30 cellular contexts compared by ENCODE assay signal in genomic region chr11:17730137-17730536, GRCh38. TPM values are rescaled to one million over a fixed set of nuclear protein-coding genes. Genes with fewer than 3 reads are reported as not detected.
"Had no signal": no experiment of that assay in that cellular context is flagged by ENCODE, and none has a peak within 500 bp of the region (broad histone marks: within the 10 kb centered on the region; RNA-seq: fewer than 3 reads in every experiment).

No MANE protein-coding gene starts in this region.

- H3K27me3 ChIP-seq: right atrium auricular region, thyroid gland had no signal

- H3K4me3 ChIP-seq: coronary artery, esophagus muscularis mucosa, gastroesophageal sphincter, heart left ventricle, hepatocyte, lower lobe of right lung, prostate gland, right atrium auricular region, stomach, thyroid gland had no signal

- H3K36me3 ChIP-seq: esophagus muscularis mucosa, gastroesophageal sphincter, heart left ventricle, lower lobe of right lung, prostate gland, right atrium auricular region, stomach, thyroid gland had no signal

- H3K4me2 ChIP-seq: hepatocyte had no signal

- DNase-seq: effector memory CD4-positive, alpha-beta T cell; heart left ventricle; left ventricle myocardium superior; lower lobe of right lung; stimulated activated CD4-positive, alpha-beta T cell treated with anti-CD3 and anti-CD28 coated beads, Interleukin-4, amount 100 ng/mL, for 24 hours; stimulated activated naive CD4-positive, alpha-beta T cell treated with Interleukin-2 at 50 U/mL for 16 hours; stomach; thyroid gland had no signal

- H3K79me2 ChIP-seq: hepatocyte had no signal

- ATAC-seq: gastroesophageal sphincter had no signal

- H3K27ac ChIP-seq: coronary artery, esophagus muscularis mucosa, foreskin keratinocyte, gastroesophageal sphincter, heart left ventricle, hepatocyte, lower lobe of right lung, prostate gland, right atrium auricular region, stomach, thyroid gland had no signal

- H3K27ac Mint-ChIP-seq: naive thymus-derived CD8-positive, alpha-beta T cell; nephron progenitor cell; stimulated activated effector memory CD8-positive, alpha-beta T cell treated with anti-CD3 and anti-CD28 coated beads, Interleukin-12 subunit alpha, Interleukin-12 subunit beta, amount 100 ng/mL, for 72 hours; type B pancreatic cell had no signal

- H3K4me3 Mint-ChIP-seq: naive thymus-derived CD8-positive, alpha-beta T cell; nephron progenitor cell; stimulated activated effector memory CD8-positive, alpha-beta T cell treated with anti-CD3 and anti-CD28 coated beads, Interleukin-12 subunit alpha, Interleukin-12 subunit beta, amount 100 ng/mL, for 72 hours; type B pancreatic cell had no signal

- H3K9me3 ChIP-seq: esophagus muscularis mucosa, gastroesophageal sphincter, heart left ventricle, lower lobe of right lung, prostate gland, right atrium auricular region, stomach, thyroid gland had no signal

- FAIRE-seq: islet of Langerhans had no signal

- H3K4me1 ChIP-seq: foreskin keratinocyte, prostate gland had no signal

- H3K9me3 Mint-ChIP-seq: nephron progenitor cell; stimulated activated effector memory CD8-positive, alpha-beta T cell treated with anti-CD3 and anti-CD28 coated beads, Interleukin-12 subunit alpha, Interleukin-12 subunit beta, amount 100 ng/mL, for 72 hours; type B pancreatic cell had no signal

- H2AFZ ChIP-seq: hepatocyte had no signal

- H3K36me3 Mint-ChIP-seq: naive thymus-derived CD8-positive, alpha-beta T cell; stimulated activated effector memory CD8-positive, alpha-beta T cell treated with anti-CD3 and anti-CD28 coated beads, Interleukin-12 subunit alpha, Interleukin-12 subunit beta, amount 100 ng/mL, for 72 hours; type B pancreatic cell had no signal

RNA-seq across cellular contexts. Expression of gene KCNC1, which starts 4.4 kb away (rescaled TPM):
- total RNA-seq: dermis blood vessel endothelial cell; endothelial cell of umbilical vein; epithelial cell of proximal tubule; esophagus muscularis mucosa; foreskin keratinocyte; left ventricle myocardium superior; lower lobe of right lung; mesenteric fat pad; naive thymus-derived CD8-positive, alpha-beta T cell; osteocyte; right atrium auricular region; sciatic nerve; subcutaneous adipose tissue had no signal
- polyA plus RNA-seq: endothelial cell of umbilical vein, fibroblast of lung, foreskin keratinocyte, heart left ventricle had no signal

RNA-seq across cellular contexts. Expression of gene MYOD1, which starts 10.8 kb away (rescaled TPM):
- total RNA-seq: dermis blood vessel endothelial cell; endothelial cell of umbilical vein; epithelial cell of proximal tubule; esophagus muscularis mucosa; fibroblast of lung; foreskin keratinocyte; gastroesophageal sphincter; heart left ventricle; hepatocyte; left ventricle myocardium superior; lower lobe of right lung; mesenteric fat pad; naive thymus-derived CD8-positive, alpha-beta T cell; osteocyte; right atrium auricular region; sciatic nerve; stomach; subcutaneous adipose tissue; temporal lobe; thyroid gland had no signal
- polyA plus RNA-seq: endothelial cell of umbilical vein; fibroblast of lung; foreskin keratinocyte; heart left ventricle; hepatocyte; naive thymus-derived CD8-positive, alpha-beta T cell; stomach; urinary bladder had no signal
